In the genomic region with DNA sequence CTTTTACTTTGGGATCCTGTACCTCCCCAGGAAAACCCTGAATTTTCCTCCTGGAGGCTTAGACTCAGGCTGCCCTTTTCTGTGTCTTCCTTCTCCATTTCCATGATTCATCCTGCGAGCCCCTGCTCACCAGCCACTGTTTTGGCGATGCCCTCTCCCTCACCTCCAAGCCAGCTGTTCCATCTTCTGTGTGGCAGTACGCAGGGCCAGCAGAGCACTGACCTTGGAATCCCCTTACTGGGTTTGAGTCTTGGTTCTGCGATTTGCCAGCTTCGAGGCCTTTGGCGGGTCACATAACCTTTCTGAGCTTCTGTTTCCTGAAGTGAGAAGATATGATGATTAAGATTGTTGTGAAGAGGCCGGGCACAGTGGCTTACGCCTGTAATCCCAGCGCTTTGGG, we compare ENCODE assay signal across 16 cellular contexts. TPM values are rescaled to one million over a fixed set of nuclear protein-coding genes. Genes with fewer than 3 reads are reported as not detected.
DNase-seq lines count a peak whose midpoint lies in the region; ATAC-seq and TF ChIP-seq lines count a peak whose summit lies in the region.
"Had no signal": no experiment of that assay in that cellular context is flagged by ENCODE, and none has a peak within 500 bp of the region (broad histone marks: within the 10 kb centered on the region; RNA-seq: fewer than 3 reads in every experiment).

No MANE protein-coding gene starts in this region.

- H3K9me3 ChIP-seq in left ventricle myocardium inferior (replicated peaks) = no peaks in the 10 kb centered on the region
- no peaks in the 10 kb centered on the region for H3K9me3 ChIP-seq in esophagus muscularis mucosa
- H3K9me3 ChIP-seq in mesenchymal stem cell (ENCODE audit: control insufficient read depth, low read length) = no peaks in the 10 kb centered on the region
- no peaks in the 10 kb centered on the region for H3K9me3 ChIP-seq in subcutaneous abdominal adipose tissue (ENCODE audit: control insufficient read depth in 5 of 5, low read length in 5 of 5)
- no peaks in the 10 kb centered on the region for H3K9me3 ChIP-seq in body of pancreas
- H3K9me3 ChIP-seq: A549, BE2C, HAP-1 had no signal

- H3K36me3 ChIP-seq in left ventricle myocardium inferior (no peaks in the 10 kb centered on the region), esophagus muscularis mucosa (no peaks in the 10 kb centered on the region), mesenchymal stem cell (ENCODE audit: control insufficient read depth in 1 of 2, insufficient read depth in 2 of 2, low read depth in 1 of 2, low read length in 2 of 2) (no peaks in the 10 kb centered on the region), subcutaneous abdominal adipose tissue (ENCODE audit: control insufficient read depth in 5 of 5, insufficient read depth in 5 of 5, low read length in 5 of 5) (no peaks in the 10 kb centered on the region), body of pancreas (replicated peaks in 1 of 2; ENCODE audit: insufficient read depth in 1 of 2, low read depth in 2 of 2) (no peaks in the 10 kb centered on the region)
- H3K36me3 ChIP-seq: BE2C, HAP-1 had no signal

- no peak overlapping the region for H2AFZ ChIP-seq in mesenchymal stem cell (ENCODE audit: low read depth, low read length)

- no peak overlapping the region for H4K91ac ChIP-seq in mesenchymal stem cell (ENCODE audit: low read length)

- H2AK5ac ChIP-seq in mesenchymal stem cell (ENCODE audit: low read length, severe bottlenecking) = no peak overlapping the region

- no peak overlapping the region for H2BK12ac ChIP-seq in mesenchymal stem cell (ENCODE audit: low read length in 2 of 2)

- H3K27ac ChIP-seq in left ventricle myocardium inferior (replicated peaks) = peak overlapping the region; percentile 95
- H3K27ac ChIP-seq in esophagus muscularis mucosa (replicated peaks in 1 of 4) = peak overlapping the region; percentile 18 to 53 (median 40)
- no peak overlapping the region for H3K27ac ChIP-seq in mesenchymal stem cell (ENCODE audit: low read length, poor library complexity, severe bottlenecking)
- H3K27ac ChIP-seq in subcutaneous abdominal adipose tissue (ENCODE audit: low read depth, low read length) = peak overlapping the region; percentile 30
- no peak overlapping the region for H3K27ac ChIP-seq in body of pancreas
- H3K27ac ChIP-seq: A549, C4-2B had no signal

- H3K4me3 ChIP-seq in left ventricle myocardium inferior = no peak overlapping the region
- H3K4me3 ChIP-seq in esophagus muscularis mucosa = no peak overlapping the region
- H3K4me3 ChIP-seq in mesenchymal stem cell (ENCODE audit: insufficient read depth in 1 of 2, low read depth in 1 of 2, low read length in 2 of 2) = no peak overlapping the region
- no peak overlapping the region for H3K4me3 ChIP-seq in subcutaneous abdominal adipose tissue (ENCODE audit: low read depth in 1 of 5, low read length in 5 of 5)
- no peak overlapping the region for H3K4me3 ChIP-seq in body of pancreas
- H3K4me3 ChIP-seq: A549, HAP-1 had no signal

- no peak overlapping the region for H3K4me2 ChIP-seq in mesenchymal stem cell (ENCODE audit: low read length, poor library complexity, severe bottlenecking)
- H3K4me2 ChIP-seq: A549 had no signal

- H3K27me3 ChIP-seq in left ventricle myocardium inferior (ENCODE audit: low read depth) (no peaks in the 10 kb centered on the region), esophagus muscularis mucosa (no peaks in the 10 kb centered on the region), mesenchymal stem cell (ENCODE audit: control insufficient read depth in 1 of 2, insufficient read depth in 1 of 2, low read length in 2 of 2) (no peaks in the 10 kb centered on the region), subcutaneous abdominal adipose tissue (ENCODE audit: control insufficient read depth in 5 of 5, insufficient read depth in 4 of 5, low read length in 5 of 5) (no peaks in the 10 kb centered on the region), body of pancreas (no peaks in the 10 kb centered on the region)
- H3K27me3 ChIP-seq: BE2C had no signal

- H3K14ac ChIP-seq in mesenchymal stem cell (ENCODE audit: low read length in 2 of 2) = no peak overlapping the region

- intact Hi-C loops in left ventricle myocardium inferior (cut with micrococcal nuclease) = no loop called here
- intact Hi-C loops in left ventricle myocardium superior (cut with micrococcal nuclease) = no loop called here
- intact Hi-C loops in esophagus muscularis mucosa (cut with DNase I) = no loop called here
- intact Hi-C loops in body of pancreas (cut with DNase I) = no loop called here

- no peak for TF ChIP-seq EP300 in esophagus muscularis mucosa (IDR thresholded peaks at IDR 0.05)

- no peak overlapping the region for H3K9ac ChIP-seq in mesenchymal stem cell (ENCODE audit: low read length)
- no peak overlapping the region for H3K9ac ChIP-seq in subcutaneous abdominal adipose tissue (ENCODE audit: low read length in 5 of 5)

- ATAC-seq in left ventricle myocardium superior = no peak
- ATAC-seq in GM21723 (IDR thresholded peaks at IDR 0.05; ENCODE audit: unreplicated experiment) = no peak
- no peak for ATAC-seq in body of pancreas
- ATAC-seq: A549 had no signal

- 92% methylated on average over 9 of the region's 9 CpGs for WGBS in esophagus muscularis mucosa
- 93% methylated on average over 9 of the region's 9 CpGs for WGBS in mesenchymal stem cell
- WGBS in body of pancreas, 2 donors = 90 to 94% methylated on average over 9 of the region's 9 CpGs

- H3K4me1 ChIP-seq in left ventricle myocardium inferior (peaks cover 96% of the 10 kb centered on the region), esophagus muscularis mucosa (peaks cover 46 to 71% (median 57%) of the 10 kb centered on the region in 4 donors), mesenchymal stem cell (ENCODE audit: control insufficient read depth, insufficient read depth, low read depth, low read length) (peaks cover 7% of the 10 kb centered on the region), subcutaneous abdominal adipose tissue (ENCODE audit: control insufficient read depth in 5 of 5, insufficient read depth in 5 of 5, low read length in 5 of 5) (peaks cover 4 to 57% (median 41%) of the 10 kb centered on the region in 5 donors), body of pancreas (peaks cover 8% of the 10 kb centered on the region)
- H3K4me1 ChIP-seq: BE2C had no signal

- no peak for TF ChIP-seq POLR2A in esophagus muscularis mucosa (IDR thresholded peaks at IDR 0.05; ENCODE audit: low read depth)
- TF ChIP-seq POLR2A in body of pancreas (IDR thresholded peaks at IDR 0.05) = no peak

- no peak overlapping the region for H3K4ac ChIP-seq in mesenchymal stem cell (ENCODE audit: low read depth in 1 of 2, low read length in 2 of 2)

- H3K23ac ChIP-seq in mesenchymal stem cell (ENCODE audit: low read length in 2 of 2) = no peak overlapping the region

- peak overlapping the region; percentile 24 for H4K8ac ChIP-seq in mesenchymal stem cell (ENCODE audit: low read length)

- TF ChIP-seq CTCF in left ventricle myocardium inferior (IDR thresholded peaks at IDR 0.05; ENCODE audit: borderline replicate concordance) (no peak), esophagus muscularis mucosa (IDR thresholded peaks at IDR 0.05) (no peak), body of pancreas (IDR thresholded peaks at IDR 0.05) (no peak)

- peaks cover 31% of the 10 kb centered on the region for H3K79me1 ChIP-seq in mesenchymal stem cell (replicated peaks; ENCODE audit: low read length, poor library complexity, severe bottlenecking)

- H3K18ac ChIP-seq in mesenchymal stem cell (ENCODE audit: low read depth in 1 of 2, low read length in 2 of 2) = no peak overlapping the region

- H2BK15ac ChIP-seq in mesenchymal stem cell (ENCODE audit: low read depth, poor library complexity, severe bottlenecking) = no peak overlapping the region

- DNase-seq in left ventricle myocardium inferior = no peak
- DNase-seq in left ventricle myocardium superior = no peak
- DNase-seq in esophagus muscularis mucosa (ENCODE audit: extremely low spot score) = no peak
- no peak for DNase-seq in mesenchymal stem cell
- DNase-seq in body of pancreas = no peak
- DNase-seq: BE2C; CD4-positive, alpha-beta memory T cell; COR-L47; DMS153; DMS79 treated with DMSO at 0.1 percent for 48 hours; EL had no signal

- no peak overlapping the region for H2BK120ac ChIP-seq in mesenchymal stem cell (ENCODE audit: low read depth, low read length)

- no peak overlapping the region for H2BK5ac ChIP-seq in mesenchymal stem cell (ENCODE audit: low read depth, low read length, poor library complexity, severe bottlenecking)

RNA-seq across cellular contexts. Expression of a gene that starts 7.2 kb away (rescaled TPM):
- total RNA-seq in left ventricle myocardium inferior (28.4 TPM), left ventricle myocardium superior (35.1 TPM), esophagus muscularis mucosa (10 to 100 TPM in 2 of 4 donors, 1 to 10 TPM in 2; 5.1 to 14.0 (median 9.7) TPM), body of pancreas (1 to 10 TPM; 1.3 to 4.6 TPM)
- 1.9 TPM for polyA plus RNA-seq in mesenchymal stem cell (2013, experiment 1 of 2)
- polyA plus RNA-seq in mesenchymal stem cell (2013, experiment 2 of 2) = 2.4 TPM

Comparison
In these comparisons a context has a peak if more than half of its experiments do, and no peak if none do; other contexts are left out.
1. H3K27ac ChIP-seq: peak in left ventricle myocardium inferior (single experiment), esophagus muscularis mucosa (4 of 4) and subcutaneous abdominal adipose tissue (single experiment); none in mesenchymal stem cell (single experiment) and body of pancreas (0 of 4).